8 cellular contexts compared by ENCODE assay signal in the genomic region with DNA sequence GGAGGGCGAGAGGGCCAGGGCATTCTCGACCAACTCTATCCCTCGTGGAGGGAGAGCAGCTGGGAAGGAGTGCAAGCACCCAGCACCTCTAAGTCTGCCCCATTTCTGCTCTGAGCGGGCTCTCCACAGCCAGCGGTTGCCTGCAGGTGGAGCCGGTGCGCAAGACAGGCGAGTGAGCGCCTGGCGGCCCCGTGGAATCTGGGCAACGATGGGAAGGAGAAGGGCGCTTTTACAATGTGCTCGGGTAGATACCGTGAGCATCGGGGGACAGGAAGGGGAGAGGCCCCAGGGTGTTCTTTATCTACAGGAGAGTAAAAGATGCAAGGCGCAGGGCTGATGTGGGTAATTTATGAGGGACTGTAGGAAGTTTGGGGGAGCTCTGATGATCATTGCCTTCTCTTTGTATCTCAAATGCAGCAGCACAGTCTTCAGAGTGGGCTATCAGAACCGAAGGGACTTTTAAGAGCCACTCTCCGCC. TPM values are rescaled to one million over a fixed set of nuclear protein-coding genes. Genes with fewer than 3 reads are reported as not detected.
DNase-seq lines count a peak whose midpoint lies in the region; ATAC-seq and TF ChIP-seq lines count a peak whose summit lies in the region.

No MANE protein-coding gene starts in this region.

- no peaks in the 10 kb centered on the region for H3K9me3 Mint-ChIP-seq in activated T-cell treated with anti-CD3 and anti-CD28 coated beads, Interleukin-2, amount 50 U/mL, for 72 hours
- H3K9me3 Mint-ChIP-seq in naive thymus-derived CD8-positive, alpha-beta T cell: no peaks in the 10 kb centered on the region
- H3K9me3 Mint-ChIP-seq in stimulated activated memory B cell treated with anti-CD40 and anti-IgM and Interleukin-4, amounts not matched to agents 10 μg/mL and 1 μg/mL and 100 μg/mL, for 72 hours: no peaks in the 10 kb centered on the region

- no peaks in the 10 kb centered on the region for H3K27me3 Mint-ChIP-seq in activated T-cell treated with anti-CD3 and anti-CD28 coated beads, Interleukin-2, amount 50 U/mL, for 72 hours (ENCODE audit: low read depth)
- peaks cover 0 to 1% (median 0%) of the 10 kb centered on the region in 5 donors for H3K27me3 Mint-ChIP-seq in naive thymus-derived CD8-positive, alpha-beta T cell
- no peaks in the 10 kb centered on the region for H3K27me3 Mint-ChIP-seq in stimulated activated memory B cell treated with anti-CD40 and anti-IgM and Interleukin-4, amounts not matched to agents 10 μg/mL and 1 μg/mL and 100 μg/mL, for 72 hours

- intact Hi-C loops in IMR-90 (cut with micrococcal nuclease) (loop anchor here (1.0 to 5.0 kb wide), 4 partner anchors 62 to 245 kb away; partner anchors contain the start of genes POLR1B and ZC3H8), Panc1 (cut with micrococcal nuclease; ENCODE audit: unreplicated experiment) (loop anchor here (5.0 kb wide), 1 partner anchor 101 kb away; the partner anchor contains the start of gene CHCHD5)

- H3K36me3 ChIP-seq in IMR-90 (ENCODE audit: control insufficient read depth, insufficient read depth, low read length): peaks cover 1% of the 10 kb centered on the region; the same call in 1 of the 2 replicates
- no peaks in the 10 kb centered on the region; the same call in 1 of the 2 replicates for H3K36me3 ChIP-seq in Panc1 (ENCODE audit: control insufficient read depth, insufficient read depth, low read length)

- H3K27ac ChIP-seq in IMR-90 (ENCODE audit: insufficient read depth, low read length) (peak overlapping the region; percentile 58), Panc1 (ENCODE audit: low read length) (peak overlapping the region; percentile 80)

- H3K36me3 Mint-ChIP-seq in activated T-cell treated with anti-CD3 and anti-CD28 coated beads, Interleukin-2, amount 50 U/mL, for 72 hours (ENCODE audit: insufficient read depth in 2 of 2): peaks cover 2 to 6% of the 10 kb centered on the region in 2 donors
- H3K36me3 Mint-ChIP-seq in naive thymus-derived CD8-positive, alpha-beta T cell: no peaks in the 10 kb centered on the region
- peaks cover 4% of the 10 kb centered on the region for H3K36me3 Mint-ChIP-seq in stimulated activated memory B cell treated with anti-CD40 and anti-IgM and Interleukin-4, amounts not matched to agents 10 μg/mL and 1 μg/mL and 100 μg/mL, for 72 hours

- WGBS in IMR-90 (ENCODE audit: extremely low coverage in 2 of 2, insufficient read length in 1 of 2), 2 experiments: 0% methylated on average over 3 of the region's 19 CpGs; no CpG with 5 or more reads in 1 of the 2 experiments

- H3K4me3 Mint-ChIP-seq in activated T-cell treated with anti-CD3 and anti-CD28 coated beads, Interleukin-2, amount 50 U/mL, for 72 hours: peak overlapping the region; percentile 91 to 95
- peak overlapping the region; percentile 88 to 99 (median 98) for H3K4me3 Mint-ChIP-seq in naive thymus-derived CD8-positive, alpha-beta T cell
- peak overlapping the region; percentile 92 for H3K4me3 Mint-ChIP-seq in stimulated activated memory B cell treated with anti-CD40 and anti-IgM and Interleukin-4, amounts not matched to agents 10 μg/mL and 1 μg/mL and 100 μg/mL, for 72 hours

- H3K9me1 ChIP-seq in IMR-90 (ENCODE audit: insufficient read depth, low read length): peaks cover 7% of the 10 kb centered on the region; the same call in 1 of the 2 replicates

- H2AK9ac ChIP-seq in IMR-90 (replicated peaks; ENCODE audit: low read depth, low read length, poor library complexity): peak overlapping the region; percentile 87

- H4K20me1 ChIP-seq in IMR-90 (ENCODE audit: insufficient read depth, low read length): peaks cover 4% of the 10 kb centered on the region; the same call in 1 of the 2 replicates

- peak; percentile 74 for ATAC-seq in GM21528 (IDR thresholded peaks at IDR 0.05; ENCODE audit: low FRiP score, unreplicated experiment)
- peak; percentile 79 for ATAC-seq in IMR-90 (ENCODE audit: low read depth)
- ATAC-seq in Panc1: peak; percentile 90
- ATAC-seq in activated T-cell treated with anti-CD3 and anti-CD28 coated beads, Interleukin-2, amount 50 U/mL, for 72 hours (replicated peaks in 1 of 2): peak; percentile 78 to 79
- ATAC-seq in naive thymus-derived CD8-positive, alpha-beta T cell: peak; percentile 77 to 85
- ATAC-seq in stimulated activated memory B cell treated with anti-CD40 and anti-IgM and Interleukin-4, amounts not matched to agents 10 μg/mL and 1 μg/mL and 100 μg/mL, for 72 hours: peak; percentile 84

- peak overlapping the region; percentile 72 for H3K23ac ChIP-seq in IMR-90 (ENCODE audit: low read depth, low read length)

- H2BK120ac ChIP-seq in IMR-90 (ENCODE audit: low read depth, low read length): no peak overlapping the region

- H4K8ac ChIP-seq in IMR-90 (ENCODE audit: low read depth in 2 of 2, low read length in 2 of 2): peak overlapping the region; percentile 29 to 50; a peak in 1 of 4 replicates

- no peaks in the 10 kb centered on the region for H3K27me3 ChIP-seq in IMR-90 (ENCODE audit: control insufficient read depth, insufficient read depth, low read length)
- H3K27me3 ChIP-seq in Panc1 (ENCODE audit: control insufficient read depth, insufficient read depth, low read length): no peaks in the 10 kb centered on the region

- BruUV-seq in IMR-90 (replicated peaks; lab: Mats Ljungman, UMichigan): no TSS peak
- no TSS peak for BruUV-seq in Panc1 (replicated peaks; lab: Mats Ljungman, UMichigan)

- no peaks in the 10 kb centered on the region for H3K9me3 ChIP-seq in IMR-90 (ENCODE audit: control insufficient read depth, insufficient read depth, low read length)
- no peaks in the 10 kb centered on the region for H3K9me3 ChIP-seq in Panc1 (ENCODE audit: control insufficient read depth, insufficient read depth, low read depth, low read length)

- peaks cover 46% of the 10 kb centered on the region for H3K4me1 Mint-ChIP-seq in activated T-cell treated with anti-CD3 and anti-CD28 coated beads, Interleukin-2, amount 50 U/mL, for 72 hours (ENCODE audit: low read depth)
- peaks cover 18 to 36% (median 24%) of the 10 kb centered on the region in 4 donors for H3K4me1 Mint-ChIP-seq in naive thymus-derived CD8-positive, alpha-beta T cell
- H3K4me1 Mint-ChIP-seq in stimulated activated memory B cell treated with anti-CD40 and anti-IgM and Interleukin-4, amounts not matched to agents 10 μg/mL and 1 μg/mL and 100 μg/mL, for 72 hours: peaks cover 28% of the 10 kb centered on the region

- TF ChIP-seq CTCF in IMR-90 (conservative IDR thresholded peaks at IDR 0.05; ENCODE audit: low read depth, low read length) (peak; percentile 85), Panc1 (IDR thresholded peaks at IDR 0.05) (peak; percentile 95)

- no peak overlapping the region for H4K5ac ChIP-seq in IMR-90 (ENCODE audit: low read depth, low read length)

- peak overlapping the region; percentile 15 for H2BK5ac ChIP-seq in IMR-90 (ENCODE audit: low read depth, low read length, poor library complexity, severe bottlenecking)

- dilution Hi-C loops in IMR-90 (cut with HindIII; ENCODE audit: low sequenced_read_pairs, unreplicated experiment): no loop called here

- peak overlapping the region; percentile 93 for H2AFZ ChIP-seq in IMR-90 (replicated peaks; ENCODE audit: low read length, poor library complexity)

- peaks cover 2% of the 10 kb centered on the region; the same call in 1 of the 2 replicates for H3K4me1 ChIP-seq in IMR-90 (ENCODE audit: control insufficient read depth, insufficient read depth, low read length)
- H3K4me1 ChIP-seq in Panc1 (ENCODE audit: control insufficient read depth, insufficient read depth, low read length): peaks cover 16% of the 10 kb centered on the region

- DNase-seq in DMS153 (lab: John Stamatoyannopoulos, UW): peak; percentile 70
- peak; percentile 79 for DNase-seq in IMR-90
- peak; percentile 62 for DNase-seq in Panc1 (ENCODE audit: low read depth, low spot score)
- DNase-seq in activated T-cell treated with anti-CD3 and anti-CD28 coated beads, Interleukin-2, amount 50 U/mL, for 72 hours: peak; percentile 86 to 89
- DNase-seq in fibroblast of gingiva (ENCODE audit: low read depth): peak; percentile 75
- peak; percentile 72 to 89 (median 81) for DNase-seq in naive thymus-derived CD8-positive, alpha-beta T cell

- H3K9ac ChIP-seq in IMR-90 (ENCODE audit: low read depth, low read length): peak overlapping the region; percentile 70

- no peak overlapping the region for H3K18ac ChIP-seq in IMR-90 (ENCODE audit: low read depth, low read length)

- peak overlapping the region; percentile 44 for H3K4ac ChIP-seq in IMR-90 (ENCODE audit: low read depth, low read length)

- peak; percentile 73 for TF ChIP-seq RAD21 in IMR-90 (IDR thresholded peaks at IDR 0.05; ENCODE audit: low read length)

- POLR2A ChIA-PET in IMR-90 (lab: Charles Lee; ENCODE audit: unreplicated experiment): no interaction called here
- POLR2A ChIA-PET in Panc1 (lab: Charles Lee): no interaction called here
- POLR2A ChIA-PET in naive thymus-derived CD8-positive, alpha-beta T cell (lab: Charles Lee): interaction anchor here (1.5 to 2.2 kb wide), 2 partner anchors 62 to 102 kb away, joined by 4 to 6 read pairs; partner anchors contain the start of genes CHCHD5 and POLR1B

- H2BK15ac ChIP-seq in IMR-90 (ENCODE audit: low read depth, low read length): no peak overlapping the region

- CTCF ChIA-PET in IMR-90 (lab: Yijun Ruan, JAX): interaction anchor here (0.6 to 1.8 kb wide), 5 partner anchors 8 to 156 kb away, joined by 3 to 7 read pairs (median 3); no protein-coding TSS in a partner anchor
- CTCF ChIA-PET in Panc1 (lab: Charles Lee): interaction anchor here (0.6 kb wide), 2 partner anchors 126 to 665 kb away, joined by 4 read pairs; no protein-coding TSS in a partner anchor

- H2BK20ac ChIP-seq in IMR-90 (ENCODE audit: low read depth, low read length): no peak overlapping the region

- H3K27ac Mint-ChIP-seq in activated T-cell treated with anti-CD3 and anti-CD28 coated beads, Interleukin-2, amount 50 U/mL, for 72 hours: peak overlapping the region; percentile 90
- peak overlapping the region; percentile 87 to 94 (median 92) for H3K27ac Mint-ChIP-seq in naive thymus-derived CD8-positive, alpha-beta T cell
- peak overlapping the region; percentile 86 for H3K27ac Mint-ChIP-seq in stimulated activated memory B cell treated with anti-CD40 and anti-IgM and Interleukin-4, amounts not matched to agents 10 μg/mL and 1 μg/mL and 100 μg/mL, for 72 hours

- H3K4me3 ChIP-seq in IMR-90 (ENCODE audit: insufficient read depth, low read depth, low read length) (peak overlapping the region; percentile 94), Panc1 (ENCODE audit: low read depth in 2 of 2, low read length in 2 of 2) (peak overlapping the region; percentile 77 to 94)

- H3K14ac ChIP-seq in IMR-90 (replicated peaks; ENCODE audit: low read depth, low read length): peak overlapping the region; percentile 34; the same call in 1 of the 2 replicates

- in situ Hi-C loops in IMR-90 (cut with MboI; ENCODE audit: low sequenced_read_pairs): no loop called here
- in situ Hi-C loops in Panc1 (cut with HindIII; ENCODE audit: low pct_unique_long_range_greater_than_20kb, low sequenced_read_pairs): no loop called here

- H3K79me1 ChIP-seq in IMR-90 (ENCODE audit: low read depth in 1 of 2, low read length in 2 of 2): peaks cover 16 to 29% of the 10 kb centered on the region in 2 experiments

- no peak overlapping the region for H2AK5ac ChIP-seq in IMR-90 (ENCODE audit: low read depth, low read length)

- 0 out of 2 replicates have a peak overlapping the region, but pooled peaks have one; percentile 29 for H3K56ac ChIP-seq in IMR-90 (ENCODE audit: extremely low read depth, insufficient read depth, low read length)

- H3K4me2 ChIP-seq in IMR-90 (ENCODE audit: low read depth, low read length): peak overlapping the region; percentile 93

- no peak for TF ChIP-seq POLR2A in IMR-90 (IDR thresholded peaks at IDR 0.05; ENCODE audit: low read depth, low read length)

- H4K91ac ChIP-seq in IMR-90 (ENCODE audit: insufficient read depth, low read depth, low read length): no peak overlapping the region

RNA-seq across cellular contexts. Expression of gene TTL, which starts 0.9 kb away (rescaled TPM):
- total RNA-seq in IMR-90 (2012; rRNA removed) (36.2 and 44.7 TPM in 2 replicates), Panc1 (2021; ENCODE audit: unreplicated experiment) (81.5 TPM)
- polyA plus RNA-seq in IMR-90 (2012; rRNA removed): 13.4 and 18.2 TPM in 2 replicates
- 4.8 and 5.2 TPM in 2 replicates for polyA plus RNA-seq in IMR-90 (2012; cell fraction: cytosol; rRNA removed)
- polyA plus RNA-seq in IMR-90 (2012; cell fraction: nucleus; rRNA removed; ENCODE audit: low replicate concordance): 8.9 and 25.1 TPM in 2 replicates
- 40.3 TPM for polyA plus RNA-seq in Panc1 (2012; ENCODE audit: insufficient read length)
- total RNA-seq in activated T-cell treated with anti-CD3 and anti-CD28 coated beads, Interleukin-2, amount 50 U/mL, for 72 hours: 10 to 100 TPM; 28.8 to 32.5 TPM
- total RNA-seq in naive thymus-derived CD8-positive, alpha-beta T cell: 10 to 100 TPM; 15.8 to 18.9 TPM
- 1 to 10 TPM; 1.7 to 3.3 (median 3.3) TPM for polyA plus RNA-seq in naive thymus-derived CD8-positive, alpha-beta T cell

RNA-seq across cellular contexts. Expression of gene RGPD8, which starts 47.6 kb away (rescaled TPM):
- total RNA-seq in IMR-90 (2012; rRNA removed) (4.1 and 4.2 TPM in 2 replicates), Panc1 (2021; ENCODE audit: unreplicated experiment) (20.9 TPM)
- 0.67 and 0.69 TPM in 2 replicates for polyA plus RNA-seq in IMR-90 (2012; rRNA removed)
- polyA plus RNA-seq in IMR-90 (2012; cell fraction: cytosol; rRNA removed): 0.06 and 0.07 TPM in 2 replicates
- polyA plus RNA-seq in IMR-90 (2012; cell fraction: nucleus; rRNA removed; ENCODE audit: low replicate concordance): 0.36 and 3.0 TPM in 2 replicates
- polyA plus RNA-seq in Panc1 (2012; ENCODE audit: insufficient read length): 3.9 TPM
- total RNA-seq in activated T-cell treated with anti-CD3 and anti-CD28 coated beads, Interleukin-2, amount 50 U/mL, for 72 hours: 10 to 100 TPM in 1 of 2 donors, 1 to 10 TPM in 1; 7.0 to 25.2 TPM
- 10 to 100 TPM; 32.4 to 37.5 TPM for total RNA-seq in naive thymus-derived CD8-positive, alpha-beta T cell
- polyA plus RNA-seq in naive thymus-derived CD8-positive, alpha-beta T cell: 1 to 10 TPM in 2 of 3 donors, under 1 TPM in 1; 0.68 to 3.6 (median 3.6) TPM

Comparison
In these comparisons a context has a peak if more than half of its experiments do, and no peak if none do; other contexts are left out.
1. Peak in every context shown above with its lines: DNase-seq, ATAC-seq, H3K4me3 ChIP-seq and H3K27ac ChIP-seq.